Comparison of ENCODE assay signal across 14 cellular contexts in genomic region chr6:112683926-112684325, GRCh38.
DNase-seq lines count a peak whose midpoint lies in the region; ATAC-seq and TF ChIP-seq lines count a peak whose summit lies in the region.
"Had no signal": no experiment of that assay in that cellular context is flagged by ENCODE, and none has a peak within 500 bp of the region (broad histone marks: within the 10 kb centered on the region; RNA-seq: fewer than 3 reads in every experiment).

No MANE protein-coding gene starts in this region.

- intact Hi-C loops in lower lobe of right lung (cut with DNase I) = no loop called here

- H3K4me3 ChIP-seq in foreskin fibroblast (ENCODE audit: low read depth in 1 of 2, low read length in 2 of 2) (no peak overlapping the region), lower lobe of right lung (no peak overlapping the region)
- H3K4me3 ChIP-seq: uterus had no signal

- no peak for ATAC-seq in lower lobe of right lung
- no peak for ATAC-seq in GM18873 (IDR thresholded peaks at IDR 0.05; ENCODE audit: low FRiP score, unreplicated experiment)

- TF ChIP-seq CTCF in foreskin fibroblast (IDR thresholded peaks at IDR 0.05; ENCODE audit: low read depth, low read length) = no peak
- no peak for TF ChIP-seq CTCF in lower lobe of right lung (IDR thresholded peaks at IDR 0.05)

- DNase-seq in A172 (ENCODE audit: low spot score) (peak; percentile 42), H4 (ENCODE audit: low spot score) (peak; percentile 64), amniotic stem cell (lab: John Stamatoyannopoulos, UW) (peak; percentile 43), foreskin fibroblast (peak; percentile 74 to 90), COR-L47 (lab: John Stamatoyannopoulos, UW) (no peak), lower lobe of right lung (no peak), globus pallidus (ENCODE audit: low spot score) (no peak)
- DNase-seq: amygdala, C1 segment of cervical spinal cord, islet precursor cell, NCI-H1417 treated with DMSO at 0.1 percent for 48 hours, NCI-H69, uterus had no signal

- H3K9me3 ChIP-seq in lower lobe of right lung = no peaks in the 10 kb centered on the region
- H3K9me3 ChIP-seq: uterus had no signal

- H3K27ac ChIP-seq in lower lobe of right lung = no peak overlapping the region
- H3K27ac ChIP-seq: uterus had no signal

- no peaks in the 10 kb centered on the region for H3K4me1 ChIP-seq in lower lobe of right lung
- H3K4me1 ChIP-seq: uterus had no signal

- H3K27me3 ChIP-seq in lower lobe of right lung (ENCODE audit: low read depth) = no peaks in the 10 kb centered on the region
- H3K27me3 ChIP-seq: uterus had no signal

- no peaks in the 10 kb centered on the region for H3K36me3 ChIP-seq in lower lobe of right lung

Comparison
In these comparisons a context has a peak if more than half of its experiments do, and no peak if none do; other contexts are left out.
1. DNase-seq: peak in A172 (single experiment), H4 (single experiment), amniotic stem cell (single experiment) and foreskin fibroblast (2 of 2); none in COR-L47 (single experiment), lower lobe of right lung (single experiment) and globus pallidus (single experiment).